3 cellular contexts compared by ENCODE assay signal in genomic region chr1:203914292-203914691, GRCh38.
TF ChIP-seq lines count a peak whose summit lies in the region.

No MANE protein-coding gene starts in this region.

TF ChIP-seq in A549, 52 proteins besides CTCF, POLR2A, EP300 and RAD21:
- TF ChIP-seq HES2 (IDR thresholded peaks at IDR 0.05) (no peak), CEBPB (IDR thresholded peaks at IDR 0.05) (peak; percentile 13 to 56; a peak in 2 of 4 replicates), PBX3 (IDR thresholded peaks at IDR 0.05) (no peak), CBX8 (IDR thresholded peaks at IDR 0.05) (no peak)
TF ChIP-seq in A549: peak in this region for 1.

TF ChIP-seq in IMR-90, 13 proteins besides CTCF, POLR2A, EP300 and RAD21:
- TF ChIP-seq SMC3 (IDR thresholded peaks at IDR 0.05; ENCODE audit: low read depth, low read length) (no peak), CEBPB (IDR thresholded peaks at IDR 0.05; ENCODE audit: low read depth, low read length) (peak; percentile 67)

TF ChIP-seq in HepG2, 621 proteins besides CTCF, POLR2A, EP300 and RAD21:
- TF ChIP-seq SOX13 (IDR thresholded peaks at IDR 0.05) = no peak
- TF ChIP-seq SOX13 (CRISPR knock-in tag; conservative IDR thresholded peaks at IDR 0.05 in 1 of 2, IDR thresholded peaks at IDR 0.05 in 1 of 2) = peak in 1 of 2 experiments; percentile 55; a peak in 2 of 4 replicates
- TF ChIP-seq ARID5B (CRISPR knock-in tag; IDR thresholded peaks at IDR 0.05) = peak; percentile 47
- TF ChIP-seq ZBTB26 (CRISPR knock-in tag; IDR thresholded peaks at IDR 0.05; ENCODE audit: borderline replicate concordance) = no peak
- TF ChIP-seq THAP11 (CRISPR knock-in tag; IDR thresholded peaks at IDR 0.05) = 0 out of 2 replicates have a peak, but pooled peaks have one; percentile 34
- TF ChIP-seq CEBPG (CRISPR knock-in tag; IDR thresholded peaks at IDR 0.05) = peak; percentile 74
- peak; percentile 38; the same call in 1 of the 2 replicates for TF ChIP-seq HMG20A (CRISPR knock-in tag; IDR thresholded peaks at IDR 0.05; ENCODE audit: borderline replicate concordance)
- no peak for TF ChIP-seq SOX6 (IDR thresholded peaks at IDR 0.05)
- TF ChIP-seq SOX6 (CRISPR knock-in tag; IDR thresholded peaks at IDR 0.05) = 0 out of 2 replicates have a peak, but pooled peaks have one; percentile 50
- TF ChIP-seq NR2F1 (CRISPR knock-in tag; IDR thresholded peaks at IDR 0.05) = no peak
- peak; percentile 78 for TF ChIP-seq CEBPB (IDR thresholded peaks at IDR 0.05; ENCODE audit: borderline replicate concordance, low read depth, low read length)
- peak; percentile 26; the same call in 1 of the 2 replicates for TF ChIP-seq PAXIP1 (CRISPR knock-in tag; conservative IDR thresholded peaks at IDR 0.05)
- 0 out of 2 replicates have a peak, but pooled peaks have one; percentile 21 for TF ChIP-seq SOX5 (CRISPR knock-in tag; IDR thresholded peaks at IDR 0.05; ENCODE audit: borderline replicate concordance)
- no peak for TF ChIP-seq TERF1 (CRISPR knock-in tag; IDR thresholded peaks at IDR 0.05)
- TF ChIP-seq AGO1 (IDR thresholded peaks at IDR 0.05; ENCODE audit: low read depth, low read length, poor library complexity, severe bottlenecking) = no peak
- TF ChIP-seq LRRFIP1 (CRISPR knock-in tag; conservative IDR thresholded peaks at IDR 0.05) = no peak
- TF ChIP-seq FOXK1 (CRISPR knock-in tag; IDR thresholded peaks at IDR 0.05; ENCODE audit: borderline replicate concordance, low read depth) = peak; percentile 20; the same call in 1 of the 2 replicates
- peak; percentile 54 for TF ChIP-seq FOXA3 (CRISPR knock-in tag; IDR thresholded peaks at IDR 0.05)
- peak; percentile 40; the same call in 1 of the 2 replicates for TF ChIP-seq FOXP4 (CRISPR knock-in tag; IDR thresholded peaks at IDR 0.05)
- peak; percentile 68 for TF ChIP-seq GATAD2A (CRISPR knock-in tag; IDR thresholded peaks at IDR 0.05)
- 0 out of 2 replicates have a peak, but pooled peaks have one; percentile 43 for TF ChIP-seq ISL2 (CRISPR knock-in tag; IDR thresholded peaks at IDR 0.05)
- no peak for TF ChIP-seq POGK (CRISPR knock-in tag; conservative IDR thresholded peaks at IDR 0.05)
- TF ChIP-seq ELK4 (CRISPR knock-in tag; IDR thresholded peaks at IDR 0.05; ENCODE audit: borderline replicate concordance) = no peak
